In genomic region chr1:196877964-196878363, GRCh38 we compare ENCODE assay signal across 11 cellular contexts. TPM values are rescaled to one million over a fixed set of nuclear protein-coding genes. Genes with fewer than 3 reads are reported as not detected.
DNase-seq lines count a peak whose midpoint lies in the region; ATAC-seq and TF ChIP-seq lines count a peak whose summit lies in the region.
"Had no signal": no experiment of that assay in that cellular context is flagged by ENCODE, and none has a peak within 500 bp of the region (broad histone marks: within the 10 kb centered on the region; RNA-seq: fewer than 3 reads in every experiment).

No MANE protein-coding gene starts in this region.

- H3K9me3 ChIP-seq in RWPE2 (ENCODE audit: severe bottlenecking) (no peaks in the 10 kb centered on the region), neural progenitor cell (ENCODE audit: low read depth) (no peaks in the 10 kb centered on the region)

- H3K4me1 Mint-ChIP-seq in neural progenitor cell, result peaks cover 6% of the 10 kb centered on the region

- DNase-seq in D341Med (ENCODE audit: low spot score) (peak; percentile 29), RWPE2 (ENCODE audit: low spot score) (no peak), glomerular visceral epithelial cell (ENCODE audit: extremely low spot score) (peak; percentile 22), neural progenitor cell (ENCODE audit: low spot score) (peak; percentile 77), SW 1271 (lab: John Stamatoyannopoulos, UW) (no peak), RKO (ENCODE audit: low spot score) (no peak)

- H3K36me3 Mint-ChIP-seq in neural progenitor cell, result no peaks in the 10 kb centered on the region

- H3K27me3 ChIP-seq in RWPE2 (ENCODE audit: insufficient read depth, poor library complexity, severe bottlenecking) (peaks cover 8% of the 10 kb centered on the region), neural progenitor cell (peaks cover 26% of the 10 kb centered on the region)

- peaks cover 2% of the 10 kb centered on the region for H3K9me3 Mint-ChIP-seq in neural progenitor cell

- no peaks in the 10 kb centered on the region for H3K79me2 ChIP-seq in neural progenitor cell (ENCODE audit: low read depth)

- no peak overlapping the region for H3K9ac ChIP-seq in neural progenitor cell

- H3K27ac Mint-ChIP-seq in neural progenitor cell, result no peak overlapping the region

- no peaks in the 10 kb centered on the region for H3K4me1 ChIP-seq in RWPE2 (ENCODE audit: insufficient read depth, poor library complexity, severe bottlenecking)
- no peaks in the 10 kb centered on the region for H3K4me1 ChIP-seq in neural progenitor cell

- ATAC-seq in RWPE2 (ENCODE audit: low read depth) (peak; percentile 58), GM21528 (IDR thresholded peaks at IDR 0.05; ENCODE audit: low FRiP score, unreplicated experiment) (no peak), GM18858 (IDR thresholded peaks at IDR 0.05; ENCODE audit: unreplicated experiment) (no peak)

- H3K4me2 ChIP-seq in neural progenitor cell, result peak overlapping the region; percentile 56

- H3K36me3 ChIP-seq in RWPE2 (ENCODE audit: low read depth) (no peaks in the 10 kb centered on the region), neural progenitor cell (no peaks in the 10 kb centered on the region)

- TF ChIP-seq CTCF in RWPE2 (IDR thresholded peaks at IDR 0.05; ENCODE audit: poor library complexity, severe bottlenecking), result no peak
- peak; percentile 17 for TF ChIP-seq CTCF in neural progenitor cell (IDR thresholded peaks at IDR 0.05)

- H3K4me3 ChIP-seq in RWPE2 (ENCODE audit: severe bottlenecking), result no peak overlapping the region
- H3K4me3 ChIP-seq in neural progenitor cell, result peak overlapping the region; percentile 33
- H3K4me3 ChIP-seq: SK-N-MC had no signal

- no peak overlapping the region for H3K27ac ChIP-seq in RWPE2 (ENCODE audit: poor library complexity, severe bottlenecking)
- no peak overlapping the region for H3K27ac ChIP-seq in neural progenitor cell
- H3K27ac ChIP-seq: SK-N-MC had no signal

- H3K27me3 Mint-ChIP-seq in neural progenitor cell (ENCODE audit: insufficient read depth, low read depth), result no peaks in the 10 kb centered on the region

- H4K20me1 ChIP-seq in neural progenitor cell (ENCODE audit: low read depth), result no peaks in the 10 kb centered on the region

- H2AFZ ChIP-seq in neural progenitor cell (replicated peaks), result peak overlapping the region; percentile 26

- H3K4me3 Mint-ChIP-seq in neural progenitor cell, result peak overlapping the region; percentile 79

- no peaks in the 10 kb centered on the region for H3F3A ChIP-seq in neural progenitor cell (ENCODE audit: low read depth)

RNA-seq across cellular contexts. Expression of gene CFHR4, which starts 9.9 kb away (rescaled TPM):
- total RNA-seq in neural progenitor cell (ENCODE audit: low replicate concordance), result not detected in 2 replicates
- total RNA-seq: H4, right cardiac atrium had no signal

RNA-seq across cellular contexts. Expression of gene CFHR1, which starts 58.4 kb away (rescaled TPM):
- not detected in 2 replicates for total RNA-seq in neural progenitor cell (ENCODE audit: low replicate concordance)
- total RNA-seq: right cardiac atrium had no signal

Comparison
In these comparisons a context has a peak if more than half of its experiments do, and no peak if none do; other contexts are left out.
1. DNase-seq: peak in D341Med (single experiment), glomerular visceral epithelial cell (single experiment) and neural progenitor cell (single experiment); none in RWPE2 (single experiment), SW 1271 (0 of 2) and RKO (single experiment).